In genomic region chr3:32307591-32307990, GRCh38 we compare ENCODE assay signal across 20 cellular contexts.
A peak's percentile ranks its signal among the peaks of the same experiment; 100 is the strongest.
DNase-seq lines count a peak whose midpoint lies in the region; FAIRE-seq and TF ChIP-seq lines count a peak whose summit lies in the region.
"Had no signal": no experiment of that assay in that cellular context is flagged by ENCODE, and none has a peak within 500 bp of the region (broad histone marks: within the 10 kb centered on the region; RNA-seq: fewer than 3 reads in every experiment).

No MANE protein-coding gene starts in this region.

- H3K56ac ChIP-seq in H1 (replicated peaks; ENCODE audit: insufficient read length, low read depth, low read length) = no peak overlapping the region

- TF ChIP-seq CTCF in H1 (IDR thresholded peaks at IDR 0.05; ENCODE audit: control extremely low read depth in 1 of 3, insufficient read depth in 1 of 3, low read depth in 1 of 3, low read length in 3 of 3) (no peak), thyroid gland (IDR thresholded peaks at IDR 0.05) (no peak), esophagus squamous epithelium (IDR thresholded peaks at IDR 0.05) (no peak)

- no peak overlapping the region for H2AFZ ChIP-seq in H1 (ENCODE audit: low read length)

- no peak for DNase-seq in activated naive CD4-positive, alpha-beta T cell treated with Interleukin-2 at 50 U/mL for 16 hours
- DNase-seq in RPMI8226 (peak; percentile 11), H1 (ENCODE audit: low read depth in 1 of 2, low spot score in 2 of 2) (no peak), thyroid gland (peak; percentile 45 to 56), esophagus squamous epithelium (lab: John Stamatoyannopoulos, UW) (no peak), NOMO-1 treated with DMSO at 0.1 percent for 48 hours (lab: John Stamatoyannopoulos, UW; ENCODE audit: unreplicated experiment) (no peak), NCI-H2227 (lab: John Stamatoyannopoulos, UW; ENCODE audit: unreplicated experiment) (no peak)
- DNase-seq: DMS79, H7, HFFc6, Karpas-422, NCI-H1417 treated with DMSO at 0.1 percent for 48 hours, NCI-H187 treated with DMSO at 0.1 percent for 48 hours, NCI-H2107, NCI-H2227 treated with DMSO at 0.1 percent for 48 hours, NCI-H510A, NCI-H774 had no signal

- CTCF ChIA-PET in H1 (lab: Charles Lee; ENCODE audit: partially characterized antibody) = interaction anchor here (0.5 to 7.6 kb wide), 7 partner anchors 11 to 476 kb away, joined by 3 to 54 read pairs (median 4); no protein-coding TSS in a partner anchor

- H2BK15ac ChIP-seq in H1 (ENCODE audit: low read length) = 0 out of 2 replicates have a peak overlapping the region, but pooled peaks have one; percentile 8

- no peaks in the 10 kb centered on the region for H3K27me3 Mint-ChIP-seq in activated naive CD4-positive, alpha-beta T cell treated with anti-CD3 and anti-CD28 coated beads, Interleukin-2, amount 50 U/mL, for 24 hours

- 0 out of 2 replicates have a peak overlapping the region, but pooled peaks have one; percentile 19 for H2BK5ac ChIP-seq in H1 (ENCODE audit: low read depth, low read length)

- TF ChIP-seq RAD21 in H1 (IDR thresholded peaks at IDR 0.05 in 1 of 2, conservative IDR thresholded peaks at IDR 0.05 in 1 of 2; ENCODE audit: low read depth in 2 of 2, low read length in 2 of 2) = no peak

- no peak overlapping the region for H3K9ac ChIP-seq in H1 (replicated peaks in 1 of 4; ENCODE audit: extremely low read depth in 1 of 4, low read depth in 3 of 4, low read length in 3 of 4)

- H3K4me3 ChIP-seq in H1 (ENCODE audit: extremely low read depth in 1 of 4, insufficient read depth in 2 of 4, low read depth in 3 of 4, low read length in 4 of 4) = no peak overlapping the region
- no peak overlapping the region for H3K4me3 ChIP-seq in thyroid gland (replicated peaks in 1 of 3)
- H3K4me3 ChIP-seq in esophagus squamous epithelium = no peak overlapping the region
- H3K4me3 ChIP-seq: Peyer's patch, SJSA1 had no signal

- H3K9me3 Mint-ChIP-seq in activated naive CD4-positive, alpha-beta T cell treated with anti-CD3 and anti-CD28 coated beads, Interleukin-2, amount 50 U/mL, for 24 hours = peaks cover 5% of the 10 kb centered on the region
- H3K9me3 Mint-ChIP-seq: HFFc6 had no signal

- H3K4me1 ChIP-seq in H1 (replicated peaks in 1 of 4; ENCODE audit: control insufficient read depth in 3 of 4, insufficient read depth in 4 of 4, low read length in 3 of 4) (peaks cover 0 to 22% (median 8%) of the 10 kb centered on the region in 4 experiments; a peak in 6 of 7 replicates), thyroid gland (peaks cover 41 to 43% of the 10 kb centered on the region in 2 donors), esophagus squamous epithelium (peaks cover 0 to 15% (median 0%) of the 10 kb centered on the region in 3 donors)
- H3K4me1 ChIP-seq: SJSA1 had no signal

- H3K27me3 ChIP-seq in H1 (replicated peaks in 1 of 4; ENCODE audit: control insufficient read depth in 3 of 4, extremely low read depth in 1 of 4, insufficient read depth in 3 of 4, low read length in 3 of 4) (no peaks in the 10 kb centered on the region), thyroid gland (no peaks in the 10 kb centered on the region), esophagus squamous epithelium (no peaks in the 10 kb centered on the region)
- H3K27me3 ChIP-seq: Peyer's patch, SJSA1 had no signal

- H3K27ac ChIP-seq in H1 (ENCODE audit: low read depth, low read length) = no peak overlapping the region
- H3K27ac ChIP-seq in thyroid gland = no peak overlapping the region
- no peak overlapping the region for H3K27ac ChIP-seq in esophagus squamous epithelium
- H3K27ac ChIP-seq: Peyer's patch, SJSA1 had no signal

- H3K4me1 Mint-ChIP-seq in activated naive CD4-positive, alpha-beta T cell treated with anti-CD3 and anti-CD28 coated beads, Interleukin-2, amount 50 U/mL, for 24 hours = peaks cover 61% of the 10 kb centered on the region

- H3K36me3 ChIP-seq in H1 (ENCODE audit: control insufficient read depth in 2 of 4, insufficient read depth in 4 of 4, low read length in 3 of 4) (no peaks in the 10 kb centered on the region), thyroid gland (no peaks in the 10 kb centered on the region), esophagus squamous epithelium (no peaks in the 10 kb centered on the region)
- H3K36me3 ChIP-seq: Peyer's patch, SJSA1 had no signal

- H3K36me3 Mint-ChIP-seq in activated naive CD4-positive, alpha-beta T cell treated with anti-CD3 and anti-CD28 coated beads, Interleukin-2, amount 50 U/mL, for 24 hours = peaks cover 8% of the 10 kb centered on the region

- no peak overlapping the region for H3K4me3 Mint-ChIP-seq in activated naive CD4-positive, alpha-beta T cell treated with anti-CD3 and anti-CD28 coated beads, Interleukin-2, amount 50 U/mL, for 24 hours
- H3K4me3 Mint-ChIP-seq: HFFc6 had no signal

- H2BK20ac ChIP-seq in H1 (ENCODE audit: low read length) = no peak overlapping the region

- no peak overlapping the region for H4K5ac ChIP-seq in H1 (ENCODE audit: insufficient read length, low read depth, low read length)

- H3K9me3 ChIP-seq in H1 (ENCODE audit: insufficient read depth in 2 of 2, low read depth in 1 of 2, low read length in 1 of 2) = no peaks in the 10 kb centered on the region
- H3K9me3 ChIP-seq in thyroid gland = no peaks in the 10 kb centered on the region
- no peaks in the 10 kb centered on the region for H3K9me3 ChIP-seq in esophagus squamous epithelium
- H3K9me3 ChIP-seq: Peyer's patch, SJSA1 had no signal

- H3K23me2 ChIP-seq in H1 (ENCODE audit: low read depth, low read length) = no peaks in the 10 kb centered on the region

- H3K18ac ChIP-seq in H1 (ENCODE audit: extremely low read depth, low read length) = no peak overlapping the region

- no peaks in the 10 kb centered on the region; the same call in none of the 2 replicates for H3K79me1 ChIP-seq in H1 (ENCODE audit: low read depth, low read length)

- H2AK5ac ChIP-seq in H1 (ENCODE audit: low read depth, low read length) = no peak overlapping the region

- no peak overlapping the region for H4K91ac ChIP-seq in H1 (replicated peaks; ENCODE audit: insufficient read length, low read length)

- no peak overlapping the region for H4K8ac ChIP-seq in H1 (ENCODE audit: extremely low read depth, insufficient read depth, low read length)

- TF ChIP-seq POLR2A in H1 (IDR thresholded peaks at IDR 0.05; ENCODE audit: control extremely low read depth in 1 of 2, low read depth in 2 of 2, low read length in 2 of 2) (no peak), thyroid gland (IDR thresholded peaks at IDR 0.05) (no peak), esophagus squamous epithelium (IDR thresholded peaks at IDR 0.05) (no peak)

- POLR2A ChIA-PET in H1 (lab: Charles Lee; ENCODE audit: partially characterized antibody) = no interaction called here

- H3K27ac Mint-ChIP-seq in activated naive CD4-positive, alpha-beta T cell treated with anti-CD3 and anti-CD28 coated beads, Interleukin-2, amount 50 U/mL, for 24 hours = peak overlapping the region; percentile 66
- H3K27ac Mint-ChIP-seq: HFFc6 had no signal

- no peaks in the 10 kb centered on the region for H3K79me2 ChIP-seq in H1 (ENCODE audit: control insufficient read depth in 1 of 2, insufficient read depth in 2 of 2, low read length in 2 of 2)

- no peak overlapping the region for H2BK12ac ChIP-seq in H1 (ENCODE audit: low read depth, low read length)

- WGBS in H1 (ENCODE audit: extremely low coverage in 1 of 2, insufficient coverage in 1 of 2, insufficient read length in 1 of 2, insufficient replicate concordance in 2 of 2, low coverage in 1 of 2, low lambda C conversion rate in 2 of 2, missing lambda C conversion rate in 1 of 2), 2 experiments = 90% methylated on average over 3 of the region's 3 CpGs; no CpG with 5 or more reads in 1 of the 2 experiments
- WGBS in thyroid gland, 2 donors = 56 to 75% methylated on average over 3 of the region's 3 CpGs
- WGBS in esophagus squamous epithelium, 2 donors = 51 to 65% methylated on average over 3 of the region's 3 CpGs

- FAIRE-seq in H1 (lab: Jason Lieb, UNC) = no peak

- H4K20me1 ChIP-seq in H1 (replicated peaks in 1 of 2; ENCODE audit: control insufficient read depth in 1 of 2, insufficient read depth in 2 of 2, low read length in 2 of 2) = no peaks in the 10 kb centered on the region

- H3K4ac ChIP-seq in H1 (replicated peaks; ENCODE audit: insufficient read length, low read depth, low read length) = no peak overlapping the region

- H3K14ac ChIP-seq in H1 (ENCODE audit: insufficient read length) = no peak overlapping the region

- no peak overlapping the region for H2BK120ac ChIP-seq in H1 (replicated peaks; ENCODE audit: low read depth, low read length)

- H3K4me2 ChIP-seq in H1 (ENCODE audit: insufficient read depth in 1 of 2, low read depth in 2 of 2, low read length in 2 of 2) = no peak overlapping the region

- TF ChIP-seq EP300 in H1 (IDR thresholded peaks at IDR 0.05; ENCODE audit: borderline replicate concordance in 1 of 2, low read depth in 2 of 2, low read length in 2 of 2) = no peak

- H3K23ac ChIP-seq in H1 (ENCODE audit: insufficient read length) = no peak overlapping the region

- intact Hi-C loops in thyroid gland (cut with DNase I) = no loop called here
- intact Hi-C loops in esophagus squamous epithelium (cut with DNase I) = no loop called here

TF ChIP-seq in H1, 55 proteins besides CTCF, POLR2A, EP300 and RAD21:
- TF ChIP-seq RXRA (IDR thresholded peaks at IDR 0.05; ENCODE audit: insufficient read depth, low read depth, low read length) = no peak
- no peak for TF ChIP-seq JUND (IDR thresholded peaks at IDR 0.05; ENCODE audit: low read length)
- no peak for TF ChIP-seq PHF8 (conservative IDR thresholded peaks at IDR 0.05; ENCODE audit: low read depth, low read length)
- no peak for TF ChIP-seq SP1 (IDR thresholded peaks at IDR 0.05; ENCODE audit: low read depth, low read length)
- TF ChIP-seq CTBP2 (IDR thresholded peaks at IDR 0.05; ENCODE audit: borderline replicate concordance, insufficient read depth, insufficient read length, low read length) = no peak
- TF ChIP-seq CHD2 (IDR thresholded peaks at IDR 0.05; ENCODE audit: low read length) = no peak
- TF ChIP-seq GABPA (IDR thresholded peaks at IDR 0.05; ENCODE audit: borderline replicate concordance, insufficient read depth, low read length) = no peak
- no peak for TF ChIP-seq ZNF274 (IDR thresholded peaks at IDR 0.05; ENCODE audit: borderline replicate concordance, extremely low read depth, low read length)
- no peak for TF ChIP-seq EGR1 (IDR thresholded peaks at IDR 0.05; ENCODE audit: borderline replicate concordance, low read depth, low read length)
- TF ChIP-seq SUZ12 (IDR thresholded peaks at IDR 0.05; ENCODE audit: low read length) = no peak
- TF ChIP-seq RFX5 (IDR thresholded peaks at IDR 0.05; ENCODE audit: borderline replicate concordance, low read depth, low read length) = no peak
- no peak for TF ChIP-seq JUN (IDR thresholded peaks at IDR 0.05; ENCODE audit: low read depth, low read length)
- TF ChIP-seq TEAD4 (IDR thresholded peaks at IDR 0.05; ENCODE audit: low read depth, low read length) = no peak
- no peak for TF ChIP-seq TCF12 (IDR thresholded peaks at IDR 0.05; ENCODE audit: low read depth, low read length)

Comparison
In these comparisons a context has a peak if more than half of its experiments do, and no peak if none do; other contexts are left out.
1. DNase-seq: peak in RPMI8226 (single experiment) and thyroid gland (2 of 2); none in activated naive CD4-positive, alpha-beta T cell treated with Interleukin-2 at 50 U/mL for 16 hours (single experiment), H1 (0 of 2), esophagus squamous epithelium (single experiment), NOMO-1 treated with DMSO at 0.1 percent for 48 hours (single experiment) and NCI-H2227 (single experiment).